Comparison of ENCODE assay signal across 9 cellular contexts in the genomic region with DNA sequence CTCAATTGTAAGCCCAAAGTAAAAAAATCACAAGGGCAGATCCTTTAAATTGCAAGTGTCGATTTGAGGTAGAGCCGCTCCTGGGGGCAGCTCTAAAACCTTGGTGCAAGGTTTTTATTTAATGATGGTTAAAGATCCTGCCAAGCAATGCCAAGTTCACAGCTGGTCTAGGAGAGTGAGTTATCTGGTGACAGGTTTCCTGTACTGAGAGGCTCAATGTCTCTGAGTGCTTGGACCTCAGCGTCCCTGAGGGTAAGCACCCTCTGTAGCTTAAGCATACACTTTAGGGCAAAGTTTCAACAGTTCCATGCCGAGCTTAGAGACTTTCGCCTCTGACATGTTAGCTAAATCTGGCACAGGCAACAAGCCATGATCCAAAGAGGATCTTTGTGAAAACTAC.
"Had no signal": no experiment of that assay in that cellular context is flagged by ENCODE, and none has a peak within 500 bp of the region (broad histone marks: within the 10 kb centered on the region; RNA-seq: fewer than 3 reads in every experiment).

No MANE protein-coding gene starts in this region.

- DNase-seq: GM23248, GOT3, H7, HFFc6, KBM-7 had no signal

- H3K9ac ChIP-seq: GM23248 had no signal

- H3K4me3 Mint-ChIP-seq: HFFc6, IgD-negative memory B cell had no signal

- H3K27me3 Mint-ChIP-seq: IgD-negative memory B cell had no signal

- FAIRE-seq: HTR-8/SVneo had no signal

- H3K27ac Mint-ChIP-seq: HFFc6, IgD-negative memory B cell had no signal

- H3K36me3 ChIP-seq: HAP-1 had no signal

- H3K4me1 ChIP-seq: HAP-1 had no signal

- H3K27ac ChIP-seq: GM23248 had no signal

- H3K9me3 ChIP-seq: HAP-1 had no signal

- H3K36me3 Mint-ChIP-seq: IgD-negative memory B cell had no signal

- H3K4me3 ChIP-seq: GM23248, HAP-1 had no signal

- ATAC-seq: HCT116 had no signal

- H2AFZ ChIP-seq: GM23248 had no signal

- H3K4me1 Mint-ChIP-seq: IgD-negative memory B cell had no signal
